Comparison of ENCODE assay signal across 8 cellular contexts in the genomic region with DNA sequence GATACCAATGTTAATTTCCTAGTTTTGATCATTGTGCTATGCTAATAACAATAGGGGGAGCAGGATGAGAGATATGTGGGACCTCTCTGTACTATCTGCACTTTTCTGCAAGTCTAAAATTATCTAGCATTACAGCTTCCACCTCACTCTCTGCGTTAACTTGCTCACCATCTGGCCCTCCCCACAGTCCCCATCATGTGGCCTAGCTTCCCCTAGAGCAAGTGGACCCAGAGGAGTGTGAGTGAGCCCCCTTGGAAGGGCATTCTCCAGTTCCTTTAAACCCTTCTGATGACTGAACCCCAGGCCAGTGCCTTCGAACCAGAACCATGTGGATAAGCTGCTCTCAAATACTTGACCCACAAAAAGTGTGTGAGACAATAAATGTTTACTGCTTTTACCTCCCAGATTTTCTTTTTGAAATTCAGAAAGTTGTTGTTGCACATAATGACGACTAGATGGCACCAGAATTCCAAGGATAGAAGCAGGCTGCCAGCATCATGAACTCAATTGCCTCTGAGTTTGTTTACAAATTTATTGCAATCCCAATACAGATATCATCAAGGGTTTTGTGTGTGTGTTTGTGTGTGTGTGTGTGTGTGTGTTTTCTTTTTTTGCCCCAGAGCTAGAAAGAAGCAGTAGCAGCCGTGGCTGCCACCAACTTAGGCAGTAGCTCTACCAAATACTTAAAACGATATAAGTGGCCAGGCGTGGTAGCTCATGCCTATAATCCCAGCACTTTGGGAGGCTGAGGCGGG. TPM values are rescaled to one million over a fixed set of nuclear protein-coding genes. Genes with fewer than 3 reads are reported as not detected.
DNase-seq lines count a peak whose midpoint lies in the region; ATAC-seq and TF ChIP-seq lines count a peak whose summit lies in the region.

No MANE protein-coding gene starts in this region.

- peak; percentile 30 for ATAC-seq in CD8-positive, alpha-beta T cell
- ATAC-seq in left lung (peak; percentile 76), GM18861 (IDR thresholded peaks at IDR 0.05; ENCODE audit: unreplicated experiment) (no peak), GM18867 (IDR thresholded peaks at IDR 0.05; ENCODE audit: unreplicated experiment) (no peak)

- H3K4me3 ChIP-seq in CD8-positive, alpha-beta T cell (ENCODE audit: low read depth, low read length), result no peak overlapping the region
- H3K4me3 ChIP-seq in H7 (ENCODE audit: insufficient read depth, low read depth, low read length), result no peak overlapping the region
- H3K4me3 ChIP-seq in breast epithelium, result no peak overlapping the region
- no peak overlapping the region for H3K4me3 ChIP-seq in left lung

- H3K4me3 Mint-ChIP-seq in CD8-positive, alpha-beta T cell, result no peak overlapping the region

- peak; percentile 71 for TF ChIP-seq CTCF in CD8-positive, alpha-beta T cell (IDR thresholded peaks at IDR 0.05)
- TF ChIP-seq CTCF in breast epithelium (IDR thresholded peaks at IDR 0.05), result peak in 2 of 3 donors; percentile 69 to 85
- peak; percentile 48 to 58 for TF ChIP-seq CTCF in left lung (IDR thresholded peaks at IDR 0.05)

- no peak overlapping the region for H3K27ac ChIP-seq in CD8-positive, alpha-beta T cell (ENCODE audit: low read depth, low read length)
- H3K27ac ChIP-seq in breast epithelium (no peak overlapping the region), left lung (no peak overlapping the region)

- DNase-seq in CD8-positive, alpha-beta T cell, result peak in 2 of 7 experiments; percentile 14 to 23
- DNase-seq in H7 (peak; percentile 31), NCI-H774 (lab: John Stamatoyannopoulos, UW) (peak; percentile 39), breast epithelium (ENCODE audit: low spot score in 2 of 2) (no peak), left lung (no peak), activated T-cell treated with anti-CD3 and anti-CD28 coated beads for 4 hours (no peak)

- intact Hi-C loops in CD8-positive, alpha-beta T cell (cut with DNase I, micrococcal nuclease), result loop anchor here (1.0 to 10.0 kb wide), 6 partner anchors 26 to 495 kb away; a partner anchor contains a TSS
- intact Hi-C loops in breast epithelium (cut with DNase I; ENCODE audit: low total_unique reads) (no loop called here), left lung (cut with DNase I) (loop anchor here in 1 of 2 donors (10.0 kb wide), 1 partner anchor 75 kb away; a partner anchor contains a TSS)

- no peaks in the 10 kb centered on the region for H3K36me3 Mint-ChIP-seq in CD8-positive, alpha-beta T cell

- H3K4me1 ChIP-seq in CD8-positive, alpha-beta T cell (ENCODE audit: insufficient read depth, low read length), result peaks cover 26% of the 10 kb centered on the region
- H3K4me1 ChIP-seq in breast epithelium (no peaks in the 10 kb centered on the region), left lung (peaks cover 0 to 10% of the 10 kb centered on the region in 2 donors)

- H3K27me3 Mint-ChIP-seq in CD8-positive, alpha-beta T cell (ENCODE audit: low read depth), result peaks cover 9% of the 10 kb centered on the region

- CTCF ChIA-PET in CD8-positive, alpha-beta T cell (lab: Charles Lee), result interaction anchor here (0.5 to 9.9 kb wide), 41 partner anchors 10 to 1162 kb away, joined by 3 to 176 read pairs (median 4); a partner anchor contains a TSS

- no peak for TF ChIP-seq POLR2A in breast epithelium (IDR thresholded peaks at IDR 0.05)

- H3K27me3 ChIP-seq in CD8-positive, alpha-beta T cell (ENCODE audit: insufficient read depth, low read length), result no peaks in the 10 kb centered on the region
- H3K27me3 ChIP-seq in H7 (ENCODE audit: control insufficient read depth, insufficient read depth, low read length) (no peaks in the 10 kb centered on the region), breast epithelium (peaks cover 0 to 16% of the 10 kb centered on the region in 2 donors), left lung (peaks cover 0 to 18% of the 10 kb centered on the region in 2 donors)

- POLR2A ChIA-PET in CD8-positive, alpha-beta T cell (lab: Charles Lee), result interaction anchor here (0.6 to 1.4 kb wide), 2 partner anchors 16 to 25 kb away, joined by 3 to 4 read pairs; no protein-coding TSS in a partner anchor

- peaks cover 26% of the 10 kb centered on the region for H3K4me1 Mint-ChIP-seq in CD8-positive, alpha-beta T cell (ENCODE audit: low read depth)

- no peaks in the 10 kb centered on the region for H3K9me3 Mint-ChIP-seq in CD8-positive, alpha-beta T cell

- H3K27ac Mint-ChIP-seq in CD8-positive, alpha-beta T cell, result no peak overlapping the region

- H3K36me3 ChIP-seq in CD8-positive, alpha-beta T cell (ENCODE audit: insufficient read depth, low read length), result no peaks in the 10 kb centered on the region
- H3K36me3 ChIP-seq in H7 (replicated peaks; ENCODE audit: control insufficient read depth, insufficient read depth, low read length) (no peaks in the 10 kb centered on the region), breast epithelium (no peaks in the 10 kb centered on the region), left lung (no peaks in the 10 kb centered on the region)

- no peaks in the 10 kb centered on the region for H3K9me3 ChIP-seq in CD8-positive, alpha-beta T cell (ENCODE audit: low read length)
- H3K9me3 ChIP-seq in breast epithelium, result peaks cover 0 to 5% of the 10 kb centered on the region in 2 donors
- H3K9me3 ChIP-seq in left lung, result no peaks in the 10 kb centered on the region

RNA-seq across cellular contexts. Expression of a gene that starts 49.0 kb away (rescaled TPM):
- total RNA-seq in CD8-positive, alpha-beta T cell, result 10 to 100 TPM; 10.6 to 11.6 TPM
- 7.0 and 9.9 TPM in 2 replicates for total RNA-seq in H7 (2014; rRNA removed; shearing (Covaris generic))
- total RNA-seq in breast epithelium (10 to 100 TPM in 2 of 3 donors, 1 to 10 TPM in 1; 6.2 to 26.8 (median 14.4) TPM), left lung (10 to 100 TPM; 20.4 to 21.2 TPM)

RNA-seq across cellular contexts. Expression of a gene that starts 51.5 kb away (rescaled TPM):
- total RNA-seq in CD8-positive, alpha-beta T cell, result 10 to 100 TPM; 26.4 to 27.7 TPM
- total RNA-seq in H7 (2014; rRNA removed; shearing (Covaris generic)), result 16.7 and 24.5 TPM in 2 replicates
- total RNA-seq in breast epithelium (10 to 100 TPM in 2 of 3 donors, 1 to 10 TPM in 1; 6.1 to 13.5 (median 10.2) TPM), left lung (10 to 100 TPM; 14.5 to 16.3 TPM)

Comparison
In these comparisons a context has a peak if more than half of its experiments do, and no peak if none do; other contexts are left out.
1. ATAC-seq: peak in CD8-positive, alpha-beta T cell (single experiment) and left lung (single experiment); none in GM18861 (single experiment) and GM18867 (single experiment).
2. DNase-seq: peak in H7 (single experiment) and NCI-H774 (single experiment); none in breast epithelium (0 of 2), left lung (0 of 2) and activated T-cell treated with anti-CD3 and anti-CD28 coated beads for 4 hours (single experiment).
3. Peak in every context shown above with its lines, with median percentiles within 50 percentile points of each other: CTCF ChIP-seq.